Comparison of ENCODE assay signal across 2 cellular contexts in the genomic region with DNA sequence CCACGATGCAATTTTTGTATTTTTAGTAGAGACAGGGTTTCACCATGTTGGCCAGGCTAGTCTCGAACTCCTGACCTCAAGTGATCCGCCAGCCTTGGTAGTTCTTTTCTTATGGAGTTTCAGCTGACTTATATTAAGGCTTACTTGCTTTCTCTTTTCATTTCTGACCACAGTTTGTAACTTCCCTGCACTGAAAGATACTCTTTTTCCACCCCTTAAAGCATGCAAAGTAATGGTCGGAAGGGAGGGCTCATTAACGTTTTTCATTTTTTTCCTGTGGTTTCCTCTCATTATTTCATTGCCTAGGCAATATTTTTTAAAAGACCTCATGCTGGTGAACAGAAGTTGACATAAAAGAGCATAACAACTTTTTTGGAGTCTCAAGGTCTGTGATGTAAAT.
TF ChIP-seq lines count a peak whose summit lies in the region.

No MANE protein-coding gene starts in this region.

TF ChIP-seq in GM12878, 131 proteins besides CTCF, POLR2A, EP300 and RAD21 (continues in another document):
- TF ChIP-seq ZNF217 (IDR thresholded peaks at IDR 0.05) (peak; percentile 55; the same call in 1 of the 2 replicates), TBL1XR1 (IDR thresholded peaks at IDR 0.05; ENCODE audit: low read depth, low read length) (no peak), BMI1 (IDR thresholded peaks at IDR 0.05; ENCODE audit: borderline replicate concordance) (no peak), TCF12 (IDR thresholded peaks at IDR 0.05; ENCODE audit: low read depth, low read length) (no peak), NRF1 (conservative IDR thresholded peaks at IDR 0.05; ENCODE audit: low read depth, low read length) (no peak), ZNF24 (IDR thresholded peaks at IDR 0.05) (no peak), POU2F2 (IDR thresholded peaks at IDR 0.05; ENCODE audit: borderline replicate concordance, low read depth, low read length) (no peak), WRNIP1 (IDR thresholded peaks at IDR 0.05; ENCODE audit: borderline replicate concordance, low read depth, low read length) (no peak), RFX5 (IDR thresholded peaks at IDR 0.05; ENCODE audit: low read depth, low read length) (no peak), PAX5 (IDR thresholded peaks at IDR 0.05; ENCODE audit: borderline replicate concordance, low read depth, low read length) (no peak), SMC3 (IDR thresholded peaks at IDR 0.05; ENCODE audit: borderline replicate concordance, low read length) (no peak), JUND (IDR thresholded peaks at IDR 0.05; ENCODE audit: low read depth, low read length) (no peak), ZNF384 (IDR thresholded peaks at IDR 0.05; ENCODE audit: borderline replicate concordance, low read depth, low read length) (0 out of 2 replicates have a peak, but pooled peaks have one; percentile 29), CBX3 (IDR thresholded peaks at IDR 0.05; ENCODE audit: borderline replicate concordance, low read depth) (no peak), LARP7 (IDR thresholded peaks at IDR 0.05) (no peak), PML (IDR thresholded peaks at IDR 0.05; ENCODE audit: low read length) (no peak), CBFB (IDR thresholded peaks at IDR 0.05; ENCODE audit: low read depth) (no peak), KAT2A (conservative IDR thresholded peaks at IDR 0.05; ENCODE audit: control insufficient read depth, low read depth, low read length) (no peak), NBN (IDR thresholded peaks at IDR 0.05) (0 out of 2 replicates have a peak, but pooled peaks have one; percentile 50), ZNF622 (IDR thresholded peaks at IDR 0.05) (no peak)
- TF ChIP-seq, protein P1, sequence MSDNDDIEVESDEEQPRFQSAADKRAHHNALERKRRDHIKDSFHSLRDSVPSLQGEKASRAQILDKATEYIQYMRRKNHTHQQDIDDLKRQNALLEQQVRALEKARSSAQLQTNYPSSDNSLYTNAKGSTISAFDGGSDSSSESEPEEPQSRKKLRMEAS (IDR thresholded peaks at IDR 0.05; ENCODE audit: low read depth, low read length), result no peak
- TF ChIP-seq, protein P2, sequence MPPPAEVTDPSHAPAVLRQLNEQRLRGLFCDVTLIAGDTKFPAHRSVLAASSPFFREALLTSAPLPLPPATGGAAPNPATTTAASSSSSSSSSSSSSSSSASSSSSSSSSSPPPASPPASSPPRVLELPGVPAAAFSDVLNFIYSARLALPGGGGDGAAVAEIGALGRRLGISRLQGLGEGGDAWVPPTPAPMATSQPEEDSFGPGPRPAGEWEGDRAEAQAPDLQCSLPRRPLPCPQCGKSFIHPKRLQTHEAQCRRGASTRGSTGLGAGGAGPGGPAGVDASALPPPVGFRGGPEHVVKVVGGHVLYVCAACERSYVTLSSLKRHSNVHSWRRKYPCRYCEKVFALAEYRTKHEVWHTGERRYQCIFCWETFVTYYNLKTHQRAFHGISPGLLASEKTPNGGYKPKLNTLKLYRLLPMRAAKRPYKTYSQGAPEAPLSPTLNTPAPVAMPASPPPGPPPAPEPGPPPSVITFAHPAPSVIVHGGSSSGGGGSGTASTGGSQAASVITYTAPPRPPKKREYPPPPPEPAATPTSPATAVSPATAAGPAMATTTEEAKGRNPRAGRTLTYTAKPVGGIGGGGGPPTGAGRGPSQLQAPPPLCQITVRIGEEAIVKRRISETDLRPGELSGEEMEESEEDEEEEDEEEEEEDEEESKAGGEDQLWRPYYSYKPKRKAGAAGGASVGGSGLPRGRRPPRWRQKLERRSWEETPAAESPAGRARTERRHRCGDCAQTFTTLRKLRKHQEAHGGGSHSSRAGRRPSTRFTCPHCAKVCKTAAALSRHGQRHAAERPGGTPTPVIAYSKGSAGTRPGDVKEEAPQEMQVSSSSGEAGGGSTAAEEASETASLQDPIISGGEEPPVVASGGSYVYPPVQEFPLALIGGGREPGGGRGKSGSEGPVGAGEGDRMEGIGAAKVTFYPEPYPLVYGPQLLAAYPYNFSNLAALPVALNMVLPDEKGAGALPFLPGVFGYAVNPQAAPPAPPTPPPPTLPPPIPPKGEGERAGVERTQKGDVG (CRISPR knock-in tag; IDR thresholded peaks at IDR 0.05), result no peak
- TF ChIP-seq, protein P3, sequence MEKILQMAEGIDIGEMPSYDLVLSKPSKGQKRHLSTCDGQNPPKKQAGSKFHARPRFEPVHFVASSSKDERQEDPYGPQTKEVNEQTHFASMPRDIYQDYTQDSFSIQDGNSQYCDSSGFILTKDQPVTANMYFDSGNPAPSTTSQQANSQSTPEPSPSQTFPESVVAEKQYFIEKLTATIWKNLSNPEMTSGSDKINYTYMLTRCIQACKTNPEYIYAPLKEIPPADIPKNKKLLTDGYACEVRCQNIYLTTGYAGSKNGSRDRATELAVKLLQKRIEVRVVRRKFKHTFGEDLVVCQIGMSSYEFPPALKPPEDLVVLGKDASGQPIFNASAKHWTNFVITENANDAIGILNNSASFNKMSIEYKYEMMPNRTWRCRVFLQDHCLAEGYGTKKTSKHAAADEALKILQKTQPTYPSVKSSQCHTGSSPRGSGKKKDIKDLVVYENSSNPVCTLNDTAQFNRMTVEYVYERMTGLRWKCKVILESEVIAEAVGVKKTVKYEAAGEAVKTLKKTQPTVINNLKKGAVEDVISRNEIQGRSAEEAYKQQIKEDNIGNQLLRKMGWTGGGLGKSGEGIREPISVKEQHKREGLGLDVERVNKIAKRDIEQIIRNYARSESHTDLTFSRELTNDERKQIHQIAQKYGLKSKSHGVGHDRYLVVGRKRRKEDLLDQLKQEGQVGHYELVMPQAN (conservative IDR thresholded peaks at IDR 0.05), result no peak
- TF ChIP-seq, protein P4, sequence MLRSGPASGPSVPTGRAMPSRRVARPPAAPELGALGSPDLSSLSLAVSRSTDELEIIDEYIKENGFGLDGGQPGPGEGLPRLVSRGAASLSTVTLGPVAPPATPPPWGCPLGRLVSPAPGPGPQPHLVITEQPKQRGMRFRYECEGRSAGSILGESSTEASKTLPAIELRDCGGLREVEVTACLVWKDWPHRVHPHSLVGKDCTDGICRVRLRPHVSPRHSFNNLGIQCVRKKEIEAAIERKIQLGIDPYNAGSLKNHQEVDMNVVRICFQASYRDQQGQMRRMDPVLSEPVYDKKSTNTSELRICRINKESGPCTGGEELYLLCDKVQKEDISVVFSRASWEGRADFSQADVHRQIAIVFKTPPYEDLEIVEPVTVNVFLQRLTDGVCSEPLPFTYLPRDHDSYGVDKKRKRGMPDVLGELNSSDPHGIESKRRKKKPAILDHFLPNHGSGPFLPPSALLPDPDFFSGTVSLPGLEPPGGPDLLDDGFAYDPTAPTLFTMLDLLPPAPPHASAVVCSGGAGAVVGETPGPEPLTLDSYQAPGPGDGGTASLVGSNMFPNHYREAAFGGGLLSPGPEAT (IDR thresholded peaks at IDR 0.05; ENCODE audit: low read depth), result peak; percentile 38; the same call in 1 of the 2 replicates

TF ChIP-seq in SK-N-SH treated with all-trans-retinoic acid at 6 μM for 48 hours, 23 proteins besides CTCF, POLR2A, EP300 and RAD21:
- TF ChIP-seq ARNTL (CRISPR knock-in tag; IDR thresholded peaks at IDR 0.05; ENCODE audit: borderline replicate concordance, low read depth) (no peak), GLIS3 (CRISPR knock-in tag; IDR thresholded peaks at IDR 0.05) (no peak), ZFP3 (CRISPR knock-in tag; IDR thresholded peaks at IDR 0.05) (no peak), ESRRG (CRISPR knock-in tag; IDR thresholded peaks at IDR 0.05) (no peak), PPARA (CRISPR knock-in tag; IDR thresholded peaks at IDR 0.05; ENCODE audit: borderline replicate concordance) (no peak), OSR1 (CRISPR knock-in tag; IDR thresholded peaks at IDR 0.05) (no peak), RARB (CRISPR knock-in tag; IDR thresholded peaks at IDR 0.05) (no peak), ZC3H10 (CRISPR knock-in tag; IDR thresholded peaks at IDR 0.05) (no peak), BACH2 (CRISPR knock-in tag; IDR thresholded peaks at IDR 0.05; ENCODE audit: borderline replicate concordance) (no peak), ZNF565 (CRISPR knock-in tag; conservative IDR thresholded peaks at IDR 0.05; ENCODE audit: low read depth) (no peak), ZNF70 (CRISPR knock-in tag; IDR thresholded peaks at IDR 0.05) (no peak), CSDC2 (CRISPR knock-in tag; IDR thresholded peaks at IDR 0.05) (no peak)
- TF ChIP-seq, protein P5, sequence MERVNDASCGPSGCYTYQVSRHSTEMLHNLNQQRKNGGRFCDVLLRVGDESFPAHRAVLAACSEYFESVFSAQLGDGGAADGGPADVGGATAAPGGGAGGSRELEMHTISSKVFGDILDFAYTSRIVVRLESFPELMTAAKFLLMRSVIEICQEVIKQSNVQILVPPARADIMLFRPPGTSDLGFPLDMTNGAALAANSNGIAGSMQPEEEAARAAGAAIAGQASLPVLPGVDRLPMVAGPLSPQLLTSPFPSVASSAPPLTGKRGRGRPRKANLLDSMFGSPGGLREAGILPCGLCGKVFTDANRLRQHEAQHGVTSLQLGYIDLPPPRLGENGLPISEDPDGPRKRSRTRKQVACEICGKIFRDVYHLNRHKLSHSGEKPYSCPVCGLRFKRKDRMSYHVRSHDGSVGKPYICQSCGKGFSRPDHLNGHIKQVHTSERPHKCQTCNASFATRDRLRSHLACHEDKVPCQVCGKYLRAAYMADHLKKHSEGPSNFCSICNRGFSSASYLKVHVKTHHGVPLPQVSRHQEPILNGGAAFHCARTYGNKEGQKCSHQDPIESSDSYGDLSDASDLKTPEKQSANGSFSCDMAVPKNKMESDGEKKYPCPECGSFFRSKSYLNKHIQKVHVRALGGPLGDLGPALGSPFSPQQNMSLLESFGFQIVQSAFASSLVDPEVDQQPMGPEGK (CRISPR knock-in tag; IDR thresholded peaks at IDR 0.05; ENCODE audit: borderline replicate concordance), result no peak
- TF ChIP-seq, protein P6, sequence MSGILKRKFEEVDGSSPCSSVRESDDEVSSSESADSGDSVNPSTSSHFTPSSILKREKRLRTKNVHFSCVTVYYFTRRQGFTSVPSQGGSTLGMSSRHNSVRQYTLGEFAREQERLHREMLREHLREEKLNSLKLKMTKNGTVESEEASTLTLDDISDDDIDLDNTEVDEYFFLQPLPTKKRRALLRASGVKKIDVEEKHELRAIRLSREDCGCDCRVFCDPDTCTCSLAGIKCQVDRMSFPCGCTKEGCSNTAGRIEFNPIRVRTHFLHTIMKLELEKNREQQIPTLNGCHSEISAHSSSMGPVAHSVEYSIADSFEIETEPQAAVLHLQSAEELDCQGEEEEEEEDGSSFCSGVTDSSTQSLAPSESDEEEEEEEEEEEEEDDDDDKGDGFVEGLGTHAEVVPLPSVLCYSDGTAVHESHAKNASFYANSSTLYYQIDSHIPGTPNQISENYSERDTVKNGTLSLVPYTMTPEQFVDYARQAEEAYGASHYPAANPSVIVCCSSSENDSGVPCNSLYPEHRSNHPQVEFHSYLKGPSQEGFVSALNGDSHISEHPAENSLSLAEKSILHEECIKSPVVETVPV (CRISPR knock-in tag; IDR thresholded peaks at IDR 0.05), result no peak
- TF ChIP-seq, protein P7, sequence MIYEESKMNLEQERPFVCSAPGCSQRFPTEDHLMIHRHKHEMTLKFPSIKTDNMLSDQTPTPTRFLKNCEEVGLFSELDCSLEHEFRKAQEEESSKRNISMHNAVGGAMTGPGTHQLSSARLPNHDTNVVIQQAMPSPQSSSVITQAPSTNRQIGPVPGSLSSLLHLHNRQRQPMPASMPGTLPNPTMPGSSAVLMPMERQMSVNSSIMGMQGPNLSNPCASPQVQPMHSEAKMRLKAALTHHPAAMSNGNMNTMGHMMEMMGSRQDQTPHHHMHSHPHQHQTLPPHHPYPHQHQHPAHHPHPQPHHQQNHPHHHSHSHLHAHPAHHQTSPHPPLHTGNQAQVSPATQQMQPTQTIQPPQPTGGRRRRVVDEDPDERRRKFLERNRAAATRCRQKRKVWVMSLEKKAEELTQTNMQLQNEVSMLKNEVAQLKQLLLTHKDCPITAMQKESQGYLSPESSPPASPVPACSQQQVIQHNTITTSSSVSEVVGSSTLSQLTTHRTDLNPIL (CRISPR knock-in tag; IDR thresholded peaks at IDR 0.05; ENCODE audit: low read depth), result no peak
- TF ChIP-seq, protein P8, sequence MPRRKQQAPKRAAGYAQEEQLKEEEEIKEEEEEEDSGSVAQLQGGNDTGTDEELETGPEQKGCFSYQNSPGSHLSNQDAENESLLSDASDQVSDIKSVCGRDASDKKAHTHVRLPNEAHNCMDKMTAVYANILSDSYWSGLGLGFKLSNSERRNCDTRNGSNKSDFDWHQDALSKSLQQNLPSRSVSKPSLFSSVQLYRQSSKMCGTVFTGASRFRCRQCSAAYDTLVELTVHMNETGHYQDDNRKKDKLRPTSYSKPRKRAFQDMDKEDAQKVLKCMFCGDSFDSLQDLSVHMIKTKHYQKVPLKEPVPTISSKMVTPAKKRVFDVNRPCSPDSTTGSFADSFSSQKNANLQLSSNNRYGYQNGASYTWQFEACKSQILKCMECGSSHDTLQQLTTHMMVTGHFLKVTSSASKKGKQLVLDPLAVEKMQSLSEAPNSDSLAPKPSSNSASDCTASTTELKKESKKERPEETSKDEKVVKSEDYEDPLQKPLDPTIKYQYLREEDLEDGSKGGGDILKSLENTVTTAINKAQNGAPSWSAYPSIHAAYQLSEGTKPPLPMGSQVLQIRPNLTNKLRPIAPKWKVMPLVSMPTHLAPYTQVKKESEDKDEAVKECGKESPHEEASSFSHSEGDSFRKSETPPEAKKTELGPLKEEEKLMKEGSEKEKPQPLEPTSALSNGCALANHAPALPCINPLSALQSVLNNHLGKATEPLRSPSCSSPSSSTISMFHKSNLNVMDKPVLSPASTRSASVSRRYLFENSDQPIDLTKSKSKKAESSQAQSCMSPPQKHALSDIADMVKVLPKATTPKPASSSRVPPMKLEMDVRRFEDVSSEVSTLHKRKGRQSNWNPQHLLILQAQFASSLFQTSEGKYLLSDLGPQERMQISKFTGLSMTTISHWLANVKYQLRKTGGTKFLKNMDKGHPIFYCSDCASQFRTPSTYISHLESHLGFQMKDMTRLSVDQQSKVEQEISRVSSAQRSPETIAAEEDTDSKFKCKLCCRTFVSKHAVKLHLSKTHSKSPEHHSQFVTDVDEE (CRISPR knock-in tag; IDR thresholded peaks at IDR 0.05), result no peak
